Comparison of ENCODE assay signal across 8 cellular contexts in the genomic region with DNA sequence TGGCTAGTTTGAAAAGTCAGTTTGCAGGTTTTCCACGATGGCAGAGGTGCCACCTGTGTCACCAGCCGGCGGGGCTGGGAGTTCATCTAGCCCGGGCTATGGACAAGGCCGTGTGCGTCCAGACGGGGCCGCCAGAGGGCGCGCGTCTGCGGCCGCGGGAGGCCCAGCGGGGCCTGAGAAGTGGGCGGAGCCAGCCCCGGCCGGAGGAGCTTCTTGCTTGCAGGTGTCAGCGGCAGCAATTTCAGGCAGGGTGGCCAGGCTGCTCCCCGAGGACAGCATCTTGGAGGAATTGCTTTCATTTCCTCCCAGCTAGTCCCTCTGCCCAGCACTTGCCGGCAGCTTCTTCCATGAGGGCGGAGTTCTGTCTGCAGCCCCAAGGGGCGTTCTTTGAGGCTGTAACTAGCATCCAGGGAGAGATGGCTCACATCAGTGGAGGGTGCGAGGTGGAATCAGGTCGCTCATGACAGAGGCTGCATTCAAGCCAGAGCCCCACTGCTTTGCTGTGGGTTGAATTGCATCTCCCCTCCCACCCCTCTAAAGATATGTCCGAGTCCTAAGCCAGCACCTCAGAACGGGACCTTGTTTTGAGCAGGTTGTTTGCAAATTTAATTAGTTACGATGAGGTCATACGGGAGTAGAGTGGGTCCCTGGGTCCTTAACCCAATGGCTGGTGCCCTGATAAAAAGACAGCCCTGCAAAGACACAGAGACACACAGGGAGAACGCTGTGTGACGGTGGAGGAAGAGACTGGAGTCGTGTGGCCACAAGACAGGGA.
DNase-seq lines count a peak whose midpoint lies in the region; ATAC-seq and TF ChIP-seq lines count a peak whose summit lies in the region.

No MANE protein-coding gene starts in this region.

- H3K4me1 ChIP-seq in BLaER1 (peaks cover 95% of the 10 kb centered on the region), colonic mucosa (peaks cover 3% of the 10 kb centered on the region)

- H4K20me1 ChIP-seq in BLaER1 = peaks cover 34% of the 10 kb centered on the region

- H3K9ac ChIP-seq in BLaER1 (peak overlapping the region; percentile 64), colonic mucosa (ENCODE audit: low read depth in 2 of 2, low read length in 2 of 2) (peak overlapping the region in 1 of 2 donors; percentile 12)

- no peaks in the 10 kb centered on the region for H3K9me3 ChIP-seq in BLaER1
- no peaks in the 10 kb centered on the region for H3K9me3 ChIP-seq in colonic mucosa

- H3K27me3 ChIP-seq in BLaER1 (no peaks in the 10 kb centered on the region), colonic mucosa (no peaks in the 10 kb centered on the region)

- H3K4me3 ChIP-seq in BLaER1 (peak overlapping the region; percentile 51), colonic mucosa (peak overlapping the region; percentile 17), lower leg skin (ENCODE audit: low read depth, poor library complexity, severe bottlenecking) (no peak overlapping the region)

- no peak for TF ChIP-seq POLR2A in lower leg skin (IDR thresholded peaks at IDR 0.05)

- TF ChIP-seq CTCF in colonic mucosa (IDR thresholded peaks at IDR 0.05) (peak; percentile 97), lower leg skin (IDR thresholded peaks at IDR 0.05) (no peak)

- peak overlapping the region; percentile 95 for H3K27ac ChIP-seq in BLaER1
- no peak overlapping the region for H3K27ac ChIP-seq in colonic mucosa

- ATAC-seq in HG03280 (IDR thresholded peaks at IDR 0.05; ENCODE audit: unreplicated experiment) = peak; percentile 98

- WGBS in lower leg skin, 2 donors = 20 to 52% methylated on average over 15 to 31 of the region's 32 CpGs

- H3K36me3 ChIP-seq in BLaER1 = peaks cover 44% of the 10 kb centered on the region
- H3K36me3 ChIP-seq in colonic mucosa = no peaks in the 10 kb centered on the region

- H3K4me2 ChIP-seq in BLaER1 = peak overlapping the region; percentile 85

- DNase-seq in GM19238 (ENCODE audit: insufficient read length, low spot score) (peak; percentile 94), NCI-H510A (lab: John Stamatoyannopoulos, UW) (peak; percentile 26), colonic mucosa (peak; percentile 89), lower leg skin (ENCODE audit: low spot score in 2 of 2) (peak; percentile 55 to 95)
- DNase-seq in activated CD4-positive, alpha-beta T cell treated with anti-CD3 and anti-CD28 coated beads for 48 hours = peak; percentile 89
- DNase-seq in stimulated activated CD4-positive, alpha-beta T cell treated with anti-CD3 and anti-CD28 coated beads, TNF-alpha, amount 100 ng/mL, for 1 hour (ENCODE audit: low read depth in 3 of 3, low spot score in 1 of 3) = peak; percentile 54 to 71 (median 59)

- intact Hi-C loops in colonic mucosa (cut with DNase I) = no loop called here
- intact Hi-C loops in lower leg skin (cut with DNase I; ENCODE audit: low total_unique reads) = loop anchor here (5.0 kb wide), 1 partner anchor 1760 kb away; no protein-coding TSS in a partner anchor

Comparison
In these comparisons a context has a peak if more than half of its experiments do, and no peak if none do; other contexts are left out.
1. DNase-seq: peak in every context shown above with its lines; median percentile 94 in GM19238; 89 in activated CD4-positive, alpha-beta T cell treated with anti-CD3 and anti-CD28 coated beads for 48 hours; 89 in colonic mucosa; 75 in lower leg skin; 59 in stimulated activated CD4-positive, alpha-beta T cell treated with anti-CD3 and anti-CD28 coated beads, TNF-alpha, amount 100 ng/mL, for 1 hour; 26 in NCI-H510A.